Comparison of ENCODE assay signal across 13 cellular contexts in genomic region chr1:101781437-101781836, GRCh38.
DNase-seq lines count a peak whose midpoint lies in the region; ATAC-seq and TF ChIP-seq lines count a peak whose summit lies in the region.
"Had no signal": no experiment of that assay in that cellular context is flagged by ENCODE, and none has a peak within 500 bp of the region (broad histone marks: within the 10 kb centered on the region; RNA-seq: fewer than 3 reads in every experiment).

No MANE protein-coding gene starts in this region.

- no peaks in the 10 kb centered on the region for H3K9me3 Mint-ChIP-seq in activated CD8-positive, alpha-beta T cell treated with anti-CD3 and anti-CD28 coated beads, Interleukin-2, amount 10 ng/mL, durations not matched to agents 7 days and 5 days (ENCODE audit: insufficient read depth)
- peaks cover 0 to under 1% (median 0%) of the 10 kb centered on the region in 7 donors for H3K9me3 Mint-ChIP-seq in CD14-positive monocyte

- H3K4me1 Mint-ChIP-seq in activated CD8-positive, alpha-beta T cell treated with anti-CD3 and anti-CD28 coated beads, Interleukin-2, amount 10 ng/mL, durations not matched to agents 7 days and 5 days (ENCODE audit: low read depth): no peaks in the 10 kb centered on the region
- peaks cover 3% of the 10 kb centered on the region for H3K4me1 Mint-ChIP-seq in CD14-positive monocyte
- H3K4me1 Mint-ChIP-seq: neural crest cell had no signal

- no peaks in the 10 kb centered on the region for H3K9me3 ChIP-seq in gastrocnemius medialis
- H3K9me3 ChIP-seq: esophagus muscularis mucosa had no signal

- DNase-seq in ELR (ENCODE audit: low read depth) (peak; percentile 51), NCI-H1105 (lab: John Stamatoyannopoulos, UW) (peak; percentile 98), SIG-M5 (lab: John Stamatoyannopoulos, UW) (peak; percentile 33), kidney tubule cell (ENCODE audit: low spot score) (peak; percentile 12), COLO829 (ENCODE audit: low spot score) (no peak), CD14-positive monocyte (ENCODE audit: low spot score) (no peak), gastrocnemius medialis (no peak)
- no peak for DNase-seq in activated CD8-positive, alpha-beta T cell treated with anti-CD3 and anti-CD28 coated beads, Interleukin-2, amount 10 ng/mL, durations not matched to agents 7 days and 5 days
- DNase-seq: activated naive CD4-positive, alpha-beta T cell; T-helper 1 cell had no signal

- H3K27me3 ChIP-seq in gastrocnemius medialis: no peaks in the 10 kb centered on the region
- H3K27me3 ChIP-seq: esophagus muscularis mucosa had no signal

- no peaks in the 10 kb centered on the region for H3K36me3 Mint-ChIP-seq in activated CD8-positive, alpha-beta T cell treated with anti-CD3 and anti-CD28 coated beads, Interleukin-2, amount 10 ng/mL, durations not matched to agents 7 days and 5 days (ENCODE audit: low read depth)
- H3K36me3 Mint-ChIP-seq in CD14-positive monocyte: no peaks in the 10 kb centered on the region

- TF ChIP-seq CTCF in CD14-positive monocyte (IDR thresholded peaks at IDR 0.05) (no peak), gastrocnemius medialis (IDR thresholded peaks at IDR 0.05 in 4 of 5, conservative IDR thresholded peaks at IDR 0.05 in 1 of 5) (no peak)

- no peaks in the 10 kb centered on the region for H3K36me3 ChIP-seq in gastrocnemius medialis
- H3K36me3 ChIP-seq: esophagus muscularis mucosa had no signal

- intact Hi-C loops in CD14-positive monocyte (cut with micrococcal nuclease): no loop called here
- intact Hi-C loops in gastrocnemius medialis (cut with DNase I; ENCODE audit: low total_unique reads): no loop called here

- no peaks in the 10 kb centered on the region for H3K4me1 ChIP-seq in gastrocnemius medialis
- H3K4me1 ChIP-seq: esophagus muscularis mucosa had no signal

- no peak overlapping the region for H3K4me3 Mint-ChIP-seq in activated CD8-positive, alpha-beta T cell treated with anti-CD3 and anti-CD28 coated beads, Interleukin-2, amount 10 ng/mL, durations not matched to agents 7 days and 5 days
- H3K4me3 Mint-ChIP-seq in CD14-positive monocyte: no peak overlapping the region
- H3K4me3 Mint-ChIP-seq: neural crest cell had no signal

- H3K4me3 ChIP-seq in gastrocnemius medialis: no peak overlapping the region
- H3K4me3 ChIP-seq: esophagus muscularis mucosa had no signal

- POLR2A ChIA-PET in activated CD8-positive, alpha-beta T cell treated with anti-CD3 and anti-CD28 coated beads, Interleukin-2, amount 10 ng/mL, durations not matched to agents 7 days and 5 days (lab: Charles Lee): no interaction called here

- TF ChIP-seq POLR2A in gastrocnemius medialis (IDR thresholded peaks at IDR 0.05): no peak

- no peak overlapping the region for H3K27ac ChIP-seq in gastrocnemius medialis
- H3K27ac ChIP-seq: esophagus muscularis mucosa, HL-60 had no signal

- ATAC-seq in activated CD8-positive, alpha-beta T cell treated with anti-CD3 and anti-CD28 coated beads, Interleukin-2, amount 10 ng/mL, durations not matched to agents 7 days and 5 days: no peak
- no peak for ATAC-seq in gastrocnemius medialis

- in situ Hi-C loops in gastrocnemius medialis (cut with MboI; ENCODE audit: low sequenced_read_pairs in 4 of 4): no loop called here

- CTCF ChIA-PET in activated CD8-positive, alpha-beta T cell treated with anti-CD3 and anti-CD28 coated beads, Interleukin-2, amount 10 ng/mL, durations not matched to agents 7 days and 5 days (lab: Charles Lee): no interaction called here

- H3K27ac Mint-ChIP-seq in activated CD8-positive, alpha-beta T cell treated with anti-CD3 and anti-CD28 coated beads, Interleukin-2, amount 10 ng/mL, durations not matched to agents 7 days and 5 days: no peak overlapping the region
- H3K27ac Mint-ChIP-seq in CD14-positive monocyte: no peak overlapping the region

- no peaks in the 10 kb centered on the region for H3K27me3 Mint-ChIP-seq in activated CD8-positive, alpha-beta T cell treated with anti-CD3 and anti-CD28 coated beads, Interleukin-2, amount 10 ng/mL, durations not matched to agents 7 days and 5 days (ENCODE audit: low read depth)
- H3K27me3 Mint-ChIP-seq in CD14-positive monocyte (ENCODE audit: low read depth in 3 of 3): no peaks in the 10 kb centered on the region

Comparison
In these comparisons a context has a peak if more than half of its experiments do, and no peak if none do; other contexts are left out.
1. DNase-seq: peak in ELR (single experiment), NCI-H1105 (single experiment), SIG-M5 (single experiment) and kidney tubule cell (single experiment); none in activated CD8-positive, alpha-beta T cell treated with anti-CD3 and anti-CD28 coated beads, Interleukin-2, amount 10 ng/mL, durations not matched to agents 7 days and 5 days (single experiment), COLO829 (single experiment), CD14-positive monocyte (single experiment) and gastrocnemius medialis (0 of 2).